ENCODE assay signal across 16 cellular contexts in the genomic region with DNA sequence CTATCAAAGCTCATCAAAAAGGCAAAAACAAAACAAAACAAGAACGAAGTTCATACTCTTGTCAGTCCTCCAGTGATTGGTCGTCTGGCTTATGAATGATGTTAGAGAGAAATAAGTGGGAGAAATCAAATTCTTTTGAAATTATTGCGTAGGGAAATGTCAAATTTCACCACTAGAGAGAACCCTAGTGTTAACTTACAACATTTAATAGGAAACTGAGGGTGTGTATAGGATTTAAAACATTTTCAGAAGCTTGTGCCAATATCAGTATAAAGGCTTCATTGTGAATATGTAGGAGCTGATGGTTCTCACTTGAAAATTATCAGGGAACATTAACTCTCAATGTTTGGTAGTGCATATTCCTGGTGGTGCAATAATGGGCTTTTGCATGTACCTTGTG. TPM values are rescaled to one million over a fixed set of nuclear protein-coding genes. Genes with fewer than 3 reads are reported as not detected.
DNase-seq lines count a peak whose midpoint lies in the region; ATAC-seq and TF ChIP-seq lines count a peak whose summit lies in the region.
"Had no signal": no experiment of that assay in that cellular context is flagged by ENCODE, and none has a peak within 500 bp of the region (broad histone marks: within the 10 kb centered on the region; RNA-seq: fewer than 3 reads in every experiment).

No MANE protein-coding gene starts in this region.

- H3K27ac ChIP-seq in heart right ventricle = peak overlapping the region in 6 of 10 donors; percentile 43 to 65 (median 55)
- peak overlapping the region in 3 of 4 donors; percentile 17 to 67 (median 29) for H3K27ac ChIP-seq in gastrocnemius medialis
- H3K27ac ChIP-seq: SJCRH30 had no signal

- H3K27ac Mint-ChIP-seq in brain = peak overlapping the region in 1 of 5 experiments; percentile 10
- H3K27ac Mint-ChIP-seq: activated B cell treated with CpG ODN at 0.5 μM for 24 hours; activated T-cell treated with anti-CD3 and anti-CD28 coated beads, Interleukin-2, amount 50 U/mL, for 72 hours; CD8-positive, alpha-beta memory T cell had no signal

- no peak for TF ChIP-seq POLR2A in gastrocnemius medialis (IDR thresholded peaks at IDR 0.05)

- peak; percentile 29 for DNase-seq in EH (ENCODE audit: low read depth)
- DNase-seq in heart right ventricle = no peak
- no peak for DNase-seq in gastrocnemius medialis
- no peak for DNase-seq in NCI-H226
- DNase-seq in iPS-NIHi7 (ENCODE audit: extremely low spot score) = no peak
- DNase-seq: activated B cell treated with CpG ODN at 0.5 μM for 24 hours; activated T-cell treated with anti-CD3 and anti-CD28 coated beads, Interleukin-2, amount 50 U/mL, for 72 hours; CD8-positive, alpha-beta memory T cell; central memory CD4-positive, alpha-beta T cell; NCI-H510A treated with DMSO at 0.1 percent for 48 hours; SJCRH30 had no signal

- H3K36me3 ChIP-seq in heart right ventricle (no peaks in the 10 kb centered on the region), gastrocnemius medialis (no peaks in the 10 kb centered on the region)
- H3K36me3 ChIP-seq: SJCRH30 had no signal

- H3K4me3 ChIP-seq in heart right ventricle (no peak overlapping the region), gastrocnemius medialis (no peak overlapping the region)
- H3K4me3 ChIP-seq: GM12878, SJCRH30 had no signal

- TF ChIP-seq CTCF in brain (conservative IDR thresholded peaks at IDR 0.05) (peak; percentile 24 to 37), heart right ventricle (IDR thresholded peaks at IDR 0.05) (peak in 7 of 9 donors; percentile 8 to 45 (median 40)), gastrocnemius medialis (IDR thresholded peaks at IDR 0.05 in 4 of 5, conservative IDR thresholded peaks at IDR 0.05 in 1 of 5) (peak in 3 of 5 experiments; percentile 5 to 26 (median 11))

- H3K4me1 Mint-ChIP-seq in brain = peaks cover 11% of the 10 kb centered on the region
- H3K4me1 Mint-ChIP-seq: activated B cell treated with CpG ODN at 0.5 μM for 24 hours; CD8-positive, alpha-beta memory T cell had no signal

- 43 to 57% methylated on average over 3 of the region's 3 CpGs for WGBS in heart right ventricle, 2 donors

- H3K9me3 Mint-ChIP-seq in brain = peaks cover 2 to 5% (median 4%) of the 10 kb centered on the region in 5 experiments
- H3K9me3 Mint-ChIP-seq: activated B cell treated with CpG ODN at 0.5 μM for 24 hours; activated T-cell treated with anti-CD3 and anti-CD28 coated beads, Interleukin-2, amount 50 U/mL, for 72 hours had no signal

- in situ Hi-C loops in gastrocnemius medialis (cut with MboI; ENCODE audit: low sequenced_read_pairs in 4 of 4) = loop anchor here in 1 of 4 donors (10.0 kb wide), 1 partner anchor 203 kb away; no protein-coding TSS in a partner anchor

- ATAC-seq in heart right ventricle (peak in 6 of 8 donors; percentile 32 to 73 (median 67)), gastrocnemius medialis (no peak), HG03135 (IDR thresholded peaks at IDR 0.05; ENCODE audit: unreplicated experiment) (no peak), HG03469 (IDR thresholded peaks at IDR 0.05; ENCODE audit: unreplicated experiment) (no peak)
- ATAC-seq: activated T-cell treated with anti-CD3 and anti-CD28 coated beads, Interleukin-2, amount 50 U/mL, for 72 hours; GM12878 had no signal

- H3K4me1 ChIP-seq in heart right ventricle = peaks cover 0 to 19% (median 0%) of the 10 kb centered on the region in 9 donors
- H3K4me1 ChIP-seq in gastrocnemius medialis = no peaks in the 10 kb centered on the region
- H3K4me1 ChIP-seq: SJCRH30 had no signal

- peaks cover 4% of the 10 kb centered on the region for H3K27me3 Mint-ChIP-seq in brain
- H3K27me3 Mint-ChIP-seq: activated B cell treated with CpG ODN at 0.5 μM for 24 hours had no signal

- H3K9me3 ChIP-seq in heart right ventricle = no peaks in the 10 kb centered on the region
- H3K9me3 ChIP-seq in gastrocnemius medialis = no peaks in the 10 kb centered on the region
- H3K9me3 ChIP-seq: SJCRH30 had no signal

- no peak overlapping the region for H3K4me3 Mint-ChIP-seq in brain
- H3K4me3 Mint-ChIP-seq: activated B cell treated with CpG ODN at 0.5 μM for 24 hours; activated T-cell treated with anti-CD3 and anti-CD28 coated beads, Interleukin-2, amount 50 U/mL, for 72 hours; CD8-positive, alpha-beta memory T cell had no signal

- no peaks in the 10 kb centered on the region for H3K36me3 Mint-ChIP-seq in brain

- intact Hi-C loops in heart right ventricle (cut with DNase I) = loop anchor here in 8 of 10 donors (2.0 to 10.0 kb wide), 5 partner anchors 103 to 206 kb away; partner anchors contain the start of gene ADH1B (in 1 of the 8)
- intact Hi-C loops in gastrocnemius medialis (cut with DNase I; ENCODE audit: low total_unique reads) = loop anchor here (2.0 to 5.0 kb wide), 2 partner anchors 121 to 203 kb away; partner anchors contain the start of gene ADH1B

- H3K27me3 ChIP-seq in heart right ventricle (no peaks in the 10 kb centered on the region), gastrocnemius medialis (no peaks in the 10 kb centered on the region)
- H3K27me3 ChIP-seq: SJCRH30 had no signal

RNA-seq across cellular contexts. Expression of gene ADH6, which starts 17.4 kb away (rescaled TPM):
- not detected for polyA plus RNA-seq in brain (ENCODE audit: insufficient read depth, low read depth, low replicate concordance)
- under 1 TPM in 1 of 10 donors, not detected in 9; 0.08 TPM for total RNA-seq in heart right ventricle
- polyA plus RNA-seq in heart right ventricle = not detected
- under 1 TPM in 2 of 4 donors, not detected in 2; 0.16 to 0.49 TPM for total RNA-seq in gastrocnemius medialis
- total RNA-seq: activated B cell treated with CpG ODN at 0.5 μM for 24 hours; activated T-cell treated with anti-CD3 and anti-CD28 coated beads, Interleukin-2, amount 50 U/mL, for 72 hours; CD8-positive, alpha-beta memory T cell; glomerular endothelial cell; GM12878; SJCRH30 had no signal
- polyA plus RNA-seq: CD8-positive, alpha-beta memory T cell had no signal

RNA-seq across cellular contexts. Expression of gene ADH4, which starts 57.6 kb away (rescaled TPM):
- 0.19 TPM for polyA plus RNA-seq in brain (ENCODE audit: insufficient read depth, low read depth, low replicate concordance)
- total RNA-seq in heart right ventricle = not detected
- under 1 TPM in 1 of 2 donors, not detected in 1; 0.04 TPM for polyA plus RNA-seq in heart right ventricle
- total RNA-seq in gastrocnemius medialis = 1 to 10 TPM in 1 of 4 donors, under 1 TPM in 2, not detected in 1; 0.75 to 1.0 (median 1.00) TPM
- total RNA-seq: activated B cell treated with CpG ODN at 0.5 μM for 24 hours; activated T-cell treated with anti-CD3 and anti-CD28 coated beads, Interleukin-2, amount 50 U/mL, for 72 hours; CD8-positive, alpha-beta memory T cell; glomerular endothelial cell; GM12878; SJCRH30 had no signal
- polyA plus RNA-seq: CD8-positive, alpha-beta memory T cell; GM12878 had no signal

Comparison
In these comparisons a context has a peak if more than half of its experiments do, and no peak if none do; other contexts are left out.
1. ATAC-seq: peak in heart right ventricle (6 of 8); none in gastrocnemius medialis (0 of 2), HG03135 (single experiment) and HG03469 (single experiment).
2. Peak in every context shown above with its lines, with median percentiles within 50 percentile points of each other: CTCF ChIP-seq.